In genomic region chr20:49219091-49219923, GRCh38 we compare ENCODE assay signal across 1 cellular context.
TF ChIP-seq lines count a peak whose summit lies in the region.

Gene DDX27 (plus strand): TSS chr20:49219416. CDS start chr20:49219449, 33 bp downstream.

TF ChIP-seq in HepG2, 621 proteins besides CTCF, POLR2A, EP300 and RAD21 (continued from another document and continues in another):
- TF ChIP-seq EZH2 (conservative IDR thresholded peaks at IDR 0.05; ENCODE audit: low read depth, low read length) (no peak), ZNF598 (CRISPR knock-in tag; IDR thresholded peaks at IDR 0.05; ENCODE audit: borderline replicate concordance) (peak; percentile 99), KLF6 (CRISPR knock-in tag; IDR thresholded peaks at IDR 0.05) (peak; percentile 95), GLI4 (CRISPR knock-in tag; IDR thresholded peaks at IDR 0.05; ENCODE audit: borderline replicate concordance) (no peak; the same call in 1 of the 2 replicates), DNMT1 (CRISPR knock-in tag; IDR thresholded peaks at IDR 0.05) (no peak), ELF3 (CRISPR knock-in tag; IDR thresholded peaks at IDR 0.05) (peak; percentile 92), BRF2 (CRISPR knock-in tag; IDR thresholded peaks at IDR 0.05) (no peak), ZFP1 (CRISPR knock-in tag; IDR thresholded peaks at IDR 0.05) (0 out of 2 replicates have a peak, but pooled peaks have one; percentile 47), NONO (IDR thresholded peaks at IDR 0.05) (no peak), NONO (CRISPR knock-in tag; conservative IDR thresholded peaks at IDR 0.05) (peak; percentile 90), ZNF792 (CRISPR knock-in tag; IDR thresholded peaks at IDR 0.05) (peak; percentile 83; the same call in 1 of the 2 replicates), ZFP62 (CRISPR knock-in tag; IDR thresholded peaks at IDR 0.05) (no peak), ZNF432 (CRISPR knock-in tag; IDR thresholded peaks at IDR 0.05; ENCODE audit: borderline replicate concordance) (no peak), FOXM1 (CRISPR knock-in tag; IDR thresholded peaks at IDR 0.05) (no peak), SNAPC2 (CRISPR knock-in tag; IDR thresholded peaks at IDR 0.05) (peak; percentile 47), NR2C2 (CRISPR knock-in tag; IDR thresholded peaks at IDR 0.05; ENCODE audit: borderline replicate concordance) (peak; percentile 83; the same call in 1 of the 2 replicates), ZBTB34 (CRISPR knock-in tag; IDR thresholded peaks at IDR 0.05) (no peak; the same call in 1 of the 2 replicates), ZNF234 (CRISPR knock-in tag; conservative IDR thresholded peaks at IDR 0.05) (no peak), KMT2B (CRISPR knock-in tag; IDR thresholded peaks at IDR 0.05) (peak; percentile 96), THYN1 (CRISPR knock-in tag; IDR thresholded peaks at IDR 0.05; ENCODE audit: borderline replicate concordance, low read depth) (no peak), ZNF292 (CRISPR knock-in tag; IDR thresholded peaks at IDR 0.05; ENCODE audit: borderline replicate concordance, low read depth) (peak; percentile 86; the same call in 1 of the 2 replicates), ZNF552 (CRISPR knock-in tag; IDR thresholded peaks at IDR 0.05; ENCODE audit: borderline replicate concordance) (0 out of 2 replicates have a peak, but pooled peaks have one; percentile 44), ZBTB7A (CRISPR knock-in tag; IDR thresholded peaks at IDR 0.05) (no peak; the same call in none of the 2 replicates), TEAD3 (CRISPR knock-in tag; optimal IDR thresholded peaks at IDR 0.05; ENCODE audit: borderline replicate concordance) (peak; percentile 81), EHMT2 (IDR thresholded peaks at IDR 0.05; ENCODE audit: borderline replicate concordance, low read depth, low read length) (no peak), POGK (CRISPR knock-in tag; conservative IDR thresholded peaks at IDR 0.05) (peak; percentile 100), SIN3B (IDR thresholded peaks at IDR 0.05; ENCODE audit: low read length) (no peak), CENPT (CRISPR knock-in tag; IDR thresholded peaks at IDR 0.05; ENCODE audit: low read depth) (no peak), ZKSCAN1 (IDR thresholded peaks at IDR 0.05; ENCODE audit: low read length) (no peak; the same call in 1 of the 2 replicates), SRY (CRISPR knock-in tag; IDR thresholded peaks at IDR 0.05) (peak; percentile 74), ZNF567 (CRISPR knock-in tag; IDR thresholded peaks at IDR 0.05; ENCODE audit: borderline replicate concordance) (peak; percentile 95), TP53 (CRISPR knock-in tag; conservative IDR thresholded peaks at IDR 0.05) (peak; percentile 75; the same call in 1 of the 2 replicates), ZFP36L1 (CRISPR knock-in tag; IDR thresholded peaks at IDR 0.05) (0 out of 2 replicates have a peak, but pooled peaks have one; percentile 65), IRF2 (CRISPR knock-in tag; IDR thresholded peaks at IDR 0.05) (peak; percentile 97), TEF (CRISPR knock-in tag; IDR thresholded peaks at IDR 0.05) (no peak), ZNF496 (CRISPR knock-in tag; IDR thresholded peaks at IDR 0.05; ENCODE audit: insufficient replicate concordance) (no peak), THRA (CRISPR knock-in tag; IDR thresholded peaks at IDR 0.05; ENCODE audit: borderline replicate concordance) (peak; percentile 79; the same call in 1 of the 2 replicates), ZBTB37 (CRISPR knock-in tag; IDR thresholded peaks at IDR 0.05) (no peak), HOXA9 (CRISPR knock-in tag; IDR thresholded peaks at IDR 0.05; ENCODE audit: borderline replicate concordance) (no peak), CBX1 (IDR thresholded peaks at IDR 0.05; ENCODE audit: low read depth) (peak; percentile 83), HES4 (CRISPR knock-in tag; IDR thresholded peaks at IDR 0.05; ENCODE audit: borderline replicate concordance) (no peak; the same call in 1 of the 2 replicates), ZBTB26 (CRISPR knock-in tag; IDR thresholded peaks at IDR 0.05; ENCODE audit: borderline replicate concordance) (peak; percentile 81), ZXDC (CRISPR knock-in tag; IDR thresholded peaks at IDR 0.05) (no peak), RCOR2 (CRISPR knock-in tag; IDR thresholded peaks at IDR 0.05) (no peak; the same call in 1 of the 2 replicates), FIP1L1 (IDR thresholded peaks at IDR 0.05; ENCODE audit: borderline replicate concordance, insufficient read depth, low read depth, low read length) (no peak), ZNF670 (CRISPR knock-in tag; IDR thresholded peaks at IDR 0.05; ENCODE audit: borderline replicate concordance) (no peak), SMAD9 (CRISPR knock-in tag; IDR thresholded peaks at IDR 0.05) (peak; percentile 89; the same call in 1 of the 2 replicates), NR2F2 (IDR thresholded peaks at IDR 0.05; ENCODE audit: borderline replicate concordance, low read depth) (peak; percentile 57; the same call in 1 of the 2 replicates), SP2 (CRISPR knock-in tag; IDR thresholded peaks at IDR 0.05) (no peak), ZNF558 (CRISPR knock-in tag; IDR thresholded peaks at IDR 0.05; ENCODE audit: borderline replicate concordance) (no peak), JUN (CRISPR knock-in tag; IDR thresholded peaks at IDR 0.05) (peak; percentile 73), ZNF576 (CRISPR knock-in tag; IDR thresholded peaks at IDR 0.05) (no peak), KDM5B (CRISPR knock-in tag; IDR thresholded peaks at IDR 0.05; ENCODE audit: borderline replicate concordance) (peak; percentile 92; the same call in 1 of the 2 replicates), ZBTB46 (CRISPR knock-in tag; IDR thresholded peaks at IDR 0.05; ENCODE audit: borderline replicate concordance) (no peak), ZNF556 (CRISPR knock-in tag; IDR thresholded peaks at IDR 0.05; ENCODE audit: borderline replicate concordance) (peak; percentile 90; the same call in 1 of the 2 replicates), NR2F1 (CRISPR knock-in tag; IDR thresholded peaks at IDR 0.05) (0 out of 4 replicates have a peak, but pooled peaks of 1 of the 2 experiments have one; percentile 31), ZNF790 (CRISPR knock-in tag; IDR thresholded peaks at IDR 0.05; ENCODE audit: borderline replicate concordance) (no peak; the same call in 1 of the 2 replicates), KAT2B (IDR thresholded peaks at IDR 0.05; ENCODE audit: borderline replicate concordance, low read depth, low read length) (no peak), HNRNPK (IDR thresholded peaks at IDR 0.05; ENCODE audit: low read depth, low read length, poor library complexity, severe bottlenecking) (no peak)
